In the genomic region with DNA sequence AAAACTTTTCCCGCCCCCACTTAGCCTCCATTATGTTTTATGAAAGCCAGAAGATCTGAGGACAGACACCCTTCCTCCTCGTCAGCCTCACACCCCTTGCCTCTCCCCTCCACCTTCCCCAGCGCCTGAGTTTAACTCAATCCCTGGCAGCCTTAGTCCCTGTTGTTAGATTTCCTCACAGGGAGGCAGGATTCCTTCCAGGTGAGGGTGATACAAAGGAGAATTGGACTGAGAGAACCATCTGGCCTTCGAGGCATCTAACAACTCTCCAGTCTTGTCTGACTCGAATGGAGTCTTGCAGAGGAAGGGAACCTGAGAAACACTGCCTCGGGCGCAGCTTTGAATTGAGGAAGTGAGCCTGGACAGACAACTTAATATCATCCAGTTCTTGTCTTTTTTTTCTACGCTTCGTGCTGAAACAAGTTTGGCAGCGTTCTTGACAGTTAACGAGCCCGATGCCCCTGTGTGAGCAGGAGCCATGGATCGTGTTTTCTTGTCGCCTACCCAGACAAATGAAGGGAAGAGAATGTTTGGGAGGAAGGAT, we compare ENCODE assay signal across 8 cellular contexts. TPM values are rescaled to one million over a fixed set of nuclear protein-coding genes. Genes with fewer than 3 reads are reported as not detected.
DNase-seq lines count a peak whose midpoint lies in the region; ATAC-seq, FAIRE-seq and TF ChIP-seq lines count a peak whose summit lies in the region.

No MANE protein-coding gene starts in this region.

- TF ChIP-seq CTCF in MM.1S (IDR thresholded peaks at IDR 0.05; ENCODE audit: low read length) (no peak), adrenal gland (IDR thresholded peaks at IDR 0.05) (peak in 1 of 6 experiments; percentile 5), HepG2 (CRISPR knock-in tag; IDR thresholded peaks at IDR 0.05) (no peak)

- WGBS in adrenal gland, 4 donors: 13 to 16% (median 15%) methylated on average over 14 of the region's 14 CpGs
- WGBS in HepG2 (ENCODE audit: low lambda C conversion rate): 68% methylated on average over 14 of the region's 14 CpGs
- 5% methylated on average over 14 of the region's 14 CpGs for WGBS in thymus

- H3K27ac ChIP-seq in MM.1S (ENCODE audit: low read length) (peak overlapping the region; percentile 86), adrenal gland (peak overlapping the region; percentile 54 to 98 (median 94)), HepG2 (ENCODE audit: extremely low read length, insufficient read depth, low read length) (peak overlapping the region; percentile 26), thymus (ENCODE audit: low read depth) (peak overlapping the region; percentile 93)

- no peaks in the 10 kb centered on the region for H3K9me2 ChIP-seq in MM.1S (replicated peaks; ENCODE audit: insufficient read depth, low read length)

- H3K4me2 ChIP-seq in MM.1S (ENCODE audit: low read depth, low read length): peak overlapping the region; percentile 91
- peak overlapping the region; percentile 80 for H3K4me2 ChIP-seq in HepG2 (ENCODE audit: low read depth, low read length)

- TF ChIP-seq RAD21 in HepG2 (CRISPR knock-in tag; IDR thresholded peaks at IDR 0.05): no peak

- H3K36me3 ChIP-seq in MM.1S (replicated peaks; ENCODE audit: insufficient read depth, low read length): no peaks in the 10 kb centered on the region
- H3K36me3 ChIP-seq in adrenal gland (replicated peaks in 1 of 2): peaks cover 0 to 14% of the 10 kb centered on the region in 2 donors
- peaks cover 3 to 8% of the 10 kb centered on the region in 2 experiments; a peak in 2 of 5 replicates for H3K36me3 ChIP-seq in HepG2 (replicated peaks in 1 of 2; ENCODE audit: control insufficient read depth in 1 of 2, insufficient read depth in 2 of 2, low read length in 2 of 2)
- peaks cover 17% of the 10 kb centered on the region for H3K36me3 ChIP-seq in thymus (ENCODE audit: control insufficient read depth, insufficient read depth)

- H3K9me3 ChIP-seq in MM.1S (replicated peaks; ENCODE audit: insufficient read depth, low read length) (no peaks in the 10 kb centered on the region), adrenal gland (replicated peaks in 1 of 3) (no peaks in the 10 kb centered on the region), HepG2 (ENCODE audit: low read length) (no peaks in the 10 kb centered on the region), thymus (ENCODE audit: control insufficient read depth) (no peaks in the 10 kb centered on the region)

- H3K4me3 ChIP-seq in MM.1S (ENCODE audit: low read length): peak overlapping the region; percentile 51
- H3K4me3 ChIP-seq in adrenal gland: peak overlapping the region in 1 of 4 donors; percentile 86
- peak overlapping the region; percentile 25 to 97 (median 42); a peak in 5 of 6 replicates for H3K4me3 ChIP-seq in HepG2 (replicated peaks in 1 of 3; ENCODE audit: insufficient read depth in 1 of 3, low read depth in 2 of 3, low read length in 3 of 3)
- H3K4me3 ChIP-seq in thymus (ENCODE audit: low read length): peak overlapping the region; percentile 76

- no peaks in the 10 kb centered on the region for H3K27me3 ChIP-seq in MM.1S (replicated peaks; ENCODE audit: insufficient read depth, low read length)
- no peaks in the 10 kb centered on the region for H3K27me3 ChIP-seq in adrenal gland
- H3K27me3 ChIP-seq in HepG2 (ENCODE audit: control insufficient read depth in 1 of 2, insufficient read depth in 2 of 2, low read length in 2 of 2): no peaks in the 10 kb centered on the region; a peak in 1 of 5 replicates
- peaks cover 6% of the 10 kb centered on the region for H3K27me3 ChIP-seq in thymus (ENCODE audit: control insufficient read depth, insufficient read depth)

- TF ChIP-seq POLR2A in adrenal gland (IDR thresholded peaks at IDR 0.05) (no peak), HepG2 (IDR thresholded peaks at IDR 0.05; ENCODE audit: insufficient read depth in 1 of 2, low read depth in 2 of 2, low read length in 2 of 2) (no peak)

- H3K9ac ChIP-seq in MM.1S (ENCODE audit: low read length) (peak overlapping the region; percentile 67), HepG2 (ENCODE audit: insufficient read depth, low read depth, low read length) (peak overlapping the region; percentile 36)

- H3F3A ChIP-seq in MM.1S (ENCODE audit: insufficient read depth, low read length): peaks cover 16% of the 10 kb centered on the region

- peaks cover 16% of the 10 kb centered on the region for H3K4me1 ChIP-seq in MM.1S (ENCODE audit: low read length)
- peaks cover 7 to 13% of the 10 kb centered on the region in 2 donors for H3K4me1 ChIP-seq in adrenal gland (replicated peaks in 1 of 2)
- peaks cover 58% of the 10 kb centered on the region for H3K4me1 ChIP-seq in HepG2 (ENCODE audit: insufficient read depth, low read length)
- H3K4me1 ChIP-seq in thymus (ENCODE audit: control insufficient read depth, insufficient read depth, low read length): peaks cover 5% of the 10 kb centered on the region

- intact Hi-C loops in adrenal gland (cut with DNase I): loop anchor here (5.0 to 10.0 kb wide), 2 partner anchors 80 to 83 kb away; a partner anchor contains a TSS
- intact Hi-C loops in HepG2 (cut with micrococcal nuclease; ENCODE audit: unreplicated experiment): loop anchor here (2.0 to 10.0 kb wide), 6 partner anchors 31 to 170 kb away; a partner anchor contains a TSS

- DNase-seq in NCI-H2171 treated with DMSO at 0.1 percent for 48 hours (lab: John Stamatoyannopoulos, UW) (peak; percentile 65), NCI-H2171 (lab: John Stamatoyannopoulos, UW) (no peak), MM.1S (peak; percentile 51), adrenal gland (peak in 2 of 7 donors; percentile 41 to 65), HepG2 (ENCODE audit: low spot score) (no peak), NCI-H2227 treated with DMSO at 0.1 percent for 48 hours (lab: John Stamatoyannopoulos, UW) (no peak), RCC 7860 (ENCODE audit: low spot score) (no peak)

- in situ Hi-C loops in HepG2 (cut with HindIII; ENCODE audit: extremely low pct_ligation_motif_present, low pct_unique_long_range_greater_than_20kb): no loop called here

- TSS peak; percentile 70 for BruUV-seq in HepG2 (replicated peaks; lab: Mats Ljungman, UMichigan)

- no peak for ATAC-seq in HepG2

- FAIRE-seq in HepG2 (lab: Jason Lieb, UNC) (peak; percentile 28), RCC 7860 (lab: Jason Lieb, UNC) (no peak)

- POLR2A ChIA-PET in HepG2 (lab: Yijun Ruan, JAX): interaction anchor here (0.8 to 1.8 kb wide), 24 partner anchors 8 to 220 kb away, joined by 3 to 28 read pairs (median 4); a partner anchor contains a TSS

- TF ChIP-seq EP300 in HepG2 (IDR thresholded peaks at IDR 0.05; ENCODE audit: low read depth in 2 of 2, low read length in 2 of 2) (no peak), HepG2 (CRISPR knock-in tag; IDR thresholded peaks at IDR 0.05; ENCODE audit: borderline replicate concordance) (no peak)

- H4K20me1 ChIP-seq in MM.1S (ENCODE audit: insufficient read depth, low read length) (no peaks in the 10 kb centered on the region), HepG2 (ENCODE audit: insufficient read depth, low read length) (no peaks in the 10 kb centered on the region)

- H3K79me2 ChIP-seq in MM.1S (ENCODE audit: low read length): peaks cover 6% of the 10 kb centered on the region
- no peaks in the 10 kb centered on the region for H3K79me2 ChIP-seq in HepG2 (ENCODE audit: insufficient read depth, low read length)

- peak overlapping the region; percentile 62 for H2AFZ ChIP-seq in MM.1S (ENCODE audit: low read length)
- H2AFZ ChIP-seq in HepG2 (ENCODE audit: low read length): no peak overlapping the region

- CTCF ChIA-PET in HepG2 (lab: Yijun Ruan, JAX; ENCODE audit: low intra/inter-chr PET ratio, low total read pairs): no interaction called here

RNA-seq across cellular contexts. Expression of a gene that starts 1.3 kb away (rescaled TPM):
- total RNA-seq in adrenal gland (10 to 100 TPM; 23.2 to 53.0 (median 30.9) TPM), HepG2 (2016; rRNA removed; fragmentation: Illumina TruSeq; extraction: Trizol) (26.6 and 34.4 TPM in 2 replicates)
- polyA plus RNA-seq in adrenal gland (100 to 1,000 TPM in 1 of 3 donors, 10 to 100 TPM in 1, 1 to 10 TPM in 1; 8.7 to 103 (median 55.6) TPM), HepG2 (2011; rRNA removed) (26.7 and 40.0 TPM in 2 replicates), thymus (20.4 TPM)
- 6.1 and 6.9 TPM in 2 replicates for total RNA-seq in HepG2 (2016; cell fraction: cytosol; rRNA removed; fragmentation: Illumina TruSeq; extraction: Trizol; ENCODE audit: low read depth)
- total RNA-seq in HepG2 (2016; cell fraction: insoluble cytoplasmic fraction; rRNA removed; fragmentation: Illumina TruSeq; extraction: Trizol): 23.0 and 34.5 TPM in 2 replicates
- total RNA-seq in HepG2 (2016; cell fraction: membrane; rRNA removed; fragmentation: Illumina TruSeq; extraction: Trizol): 19.9 and 22.9 TPM in 2 replicates
- total RNA-seq in HepG2 (2016; cell fraction: nucleus; rRNA removed; fragmentation: Illumina TruSeq; extraction: Trizol): 17.6 and 18.7 TPM in 2 replicates
- polyA plus RNA-seq in HepG2 (2011; cell fraction: cytosol; rRNA removed): 22.2 and 36.8 TPM in 2 replicates
- 67.1 and 79.3 TPM in 2 replicates for polyA plus RNA-seq in HepG2 (2011; cell fraction: nucleus; rRNA removed)
- polyA plus RNA-seq in HepG2 (2012): 22.9 and 30.0 TPM in 2 replicates
- 6.4 and 7.1 TPM in 2 replicates for polyA plus RNA-seq in HepG2 (2016; cell fraction: cytosol; fragmentation: Illumina TruSeq; extraction: Trizol; ENCODE audit: low read depth)
- 32.0 and 39.1 TPM in 2 replicates for polyA plus RNA-seq in HepG2 (2016; cell fraction: insoluble cytoplasmic fraction; fragmentation: Illumina TruSeq; extraction: Trizol; ENCODE audit: low read depth)
- polyA plus RNA-seq in HepG2 (2016; cell fraction: membrane; fragmentation: Illumina TruSeq; extraction: Trizol; ENCODE audit: low read depth): 19.7 and 20.2 TPM in 2 replicates
- 50.4 and 51.1 TPM in 2 replicates for polyA plus RNA-seq in HepG2 (2016; cell fraction: nucleus; fragmentation: Illumina TruSeq; extraction: Trizol; ENCODE audit: insufficient read depth, low read depth)
- 11.8 and 40.3 TPM in 2 replicates for polyA minus RNA-seq in HepG2 (2011; rRNA and poly(A)+ RNA removed; ENCODE audit: low replicate concordance)
- polyA minus RNA-seq in HepG2 (2011; cell fraction: cytosol; rRNA and poly(A)+ RNA removed): 18.5 and 21.5 TPM in 2 replicates
- polyA minus RNA-seq in HepG2 (2011; cell fraction: nucleus; rRNA and poly(A)+ RNA removed): 7.8 and 8.2 TPM in 2 replicates

RNA-seq across cellular contexts. Expression of a gene that starts 7.0 kb away (rescaled TPM):
- total RNA-seq in adrenal gland (10 to 100 TPM; 10.4 to 19.9 (median 15.7) TPM), HepG2 (2016; rRNA removed; fragmentation: Illumina TruSeq; extraction: Trizol) (8.8 and 10.2 TPM in 2 replicates)
- polyA plus RNA-seq in adrenal gland (1 to 10 TPM; 7.7 to 9.3 (median 8.4) TPM), HepG2 (2011; rRNA removed) (7.0 and 7.2 TPM in 2 replicates), thymus (9.8 TPM)
- total RNA-seq in HepG2 (2016; cell fraction: cytosol; rRNA removed; fragmentation: Illumina TruSeq; extraction: Trizol; ENCODE audit: low read depth): 2.7 and 2.8 TPM in 2 replicates
- total RNA-seq in HepG2 (2016; cell fraction: insoluble cytoplasmic fraction; rRNA removed; fragmentation: Illumina TruSeq; extraction: Trizol): 10.3 and 10.8 TPM in 2 replicates
- total RNA-seq in HepG2 (2016; cell fraction: membrane; rRNA removed; fragmentation: Illumina TruSeq; extraction: Trizol): 8.9 and 9.2 TPM in 2 replicates
- total RNA-seq in HepG2 (2016; cell fraction: nucleus; rRNA removed; fragmentation: Illumina TruSeq; extraction: Trizol): 7.3 and 9.1 TPM in 2 replicates
- polyA plus RNA-seq in HepG2 (2011; cell fraction: cytosol; rRNA removed): 5.7 and 6.4 TPM in 2 replicates
- 9.4 and 11.1 TPM in 2 replicates for polyA plus RNA-seq in HepG2 (2011; cell fraction: nucleus; rRNA removed)
- 2.3 and 3.6 TPM in 2 replicates for polyA plus RNA-seq in HepG2 (2012)
- polyA plus RNA-seq in HepG2 (2016; cell fraction: cytosol; fragmentation: Illumina TruSeq; extraction: Trizol; ENCODE audit: low read depth): 1.7 and 1.9 TPM in 2 replicates
- 9.4 and 9.8 TPM in 2 replicates for polyA plus RNA-seq in HepG2 (2016; cell fraction: insoluble cytoplasmic fraction; fragmentation: Illumina TruSeq; extraction: Trizol; ENCODE audit: low read depth)
- polyA plus RNA-seq in HepG2 (2016; cell fraction: membrane; fragmentation: Illumina TruSeq; extraction: Trizol; ENCODE audit: low read depth): 5.7 and 5.8 TPM in 2 replicates
- 12.4 and 13.5 TPM in 2 replicates for polyA plus RNA-seq in HepG2 (2016; cell fraction: nucleus; fragmentation: Illumina TruSeq; extraction: Trizol; ENCODE audit: insufficient read depth, low read depth)
- 12.9 and 13.6 TPM in 2 replicates for polyA minus RNA-seq in HepG2 (2011; rRNA and poly(A)+ RNA removed; ENCODE audit: low replicate concordance)
- 5.2 and 6.2 TPM in 2 replicates for polyA minus RNA-seq in HepG2 (2011; cell fraction: cytosol; rRNA and poly(A)+ RNA removed)
- 12.5 and 16.8 TPM in 2 replicates for polyA minus RNA-seq in HepG2 (2011; cell fraction: nucleus; rRNA and poly(A)+ RNA removed)

RNA-seq across cellular contexts. Expression of a gene that starts 30.5 kb away (rescaled TPM):
- 10 to 100 TPM in 3 of 8 donors, 1 to 10 TPM in 5; 5.1 to 15.0 (median 9.8) TPM for total RNA-seq in adrenal gland
- polyA plus RNA-seq in adrenal gland: 1 to 10 TPM; 3.6 to 9.7 (median 5.9) TPM
- total RNA-seq in HepG2 (2016; rRNA removed; fragmentation: Illumina TruSeq; extraction: Trizol): 7.3 and 9.1 TPM in 2 replicates
- total RNA-seq in HepG2 (2016; cell fraction: cytosol; rRNA removed; fragmentation: Illumina TruSeq; extraction: Trizol; ENCODE audit: low read depth): 2.8 and 3.1 TPM in 2 replicates
- 5.9 and 8.3 TPM in 2 replicates for total RNA-seq in HepG2 (2016; cell fraction: insoluble cytoplasmic fraction; rRNA removed; fragmentation: Illumina TruSeq; extraction: Trizol)
- 6.4 and 7.9 TPM in 2 replicates for total RNA-seq in HepG2 (2016; cell fraction: membrane; rRNA removed; fragmentation: Illumina TruSeq; extraction: Trizol)
- total RNA-seq in HepG2 (2016; cell fraction: nucleus; rRNA removed; fragmentation: Illumina TruSeq; extraction: Trizol): 7.4 and 7.9 TPM in 2 replicates
- 4.1 and 4.8 TPM in 2 replicates for polyA plus RNA-seq in HepG2 (2011; rRNA removed)
- 4.1 and 4.5 TPM in 2 replicates for polyA plus RNA-seq in HepG2 (2011; cell fraction: cytosol; rRNA removed)
- 11.6 and 12.2 TPM in 2 replicates for polyA plus RNA-seq in HepG2 (2011; cell fraction: nucleus; rRNA removed)
- 3.6 and 4.9 TPM in 2 replicates for polyA plus RNA-seq in HepG2 (2012)
- 1.7 and 2.0 TPM in 2 replicates for polyA plus RNA-seq in HepG2 (2016; cell fraction: cytosol; fragmentation: Illumina TruSeq; extraction: Trizol; ENCODE audit: low read depth)
- polyA plus RNA-seq in HepG2 (2016; cell fraction: insoluble cytoplasmic fraction; fragmentation: Illumina TruSeq; extraction: Trizol; ENCODE audit: low read depth): 6.8 and 7.3 TPM in 2 replicates
- 4.0 TPM in 2 replicates for polyA plus RNA-seq in HepG2 (2016; cell fraction: membrane; fragmentation: Illumina TruSeq; extraction: Trizol; ENCODE audit: low read depth)
- polyA plus RNA-seq in HepG2 (2016; cell fraction: nucleus; fragmentation: Illumina TruSeq; extraction: Trizol; ENCODE audit: insufficient read depth, low read depth): 18.1 and 18.6 TPM in 2 replicates
- 4.3 and 10.8 TPM in 2 replicates for polyA minus RNA-seq in HepG2 (2011; rRNA and poly(A)+ RNA removed; ENCODE audit: low replicate concordance)
- 6.1 and 6.6 TPM in 2 replicates for polyA minus RNA-seq in HepG2 (2011; cell fraction: cytosol; rRNA and poly(A)+ RNA removed)
- polyA minus RNA-seq in HepG2 (2011; cell fraction: nucleus; rRNA and poly(A)+ RNA removed): 7.7 and 8.7 TPM in 2 replicates
- polyA plus RNA-seq in thymus: 8.3 TPM

RNA-seq across cellular contexts. Expression of a gene that starts 43.8 kb away (rescaled TPM):
- total RNA-seq in adrenal gland (10 to 100 TPM; 10.3 to 33.2 (median 18.2) TPM), HepG2 (2016; rRNA removed; fragmentation: Illumina TruSeq; extraction: Trizol) (5.4 and 5.8 TPM in 2 replicates)
- polyA plus RNA-seq in adrenal gland (10 to 100 TPM; 16.4 to 43.4 (median 33.9) TPM), HepG2 (2011; rRNA removed) (2.4 and 2.9 TPM in 2 replicates), thymus (38.1 TPM)
- total RNA-seq in HepG2 (2016; cell fraction: cytosol; rRNA removed; fragmentation: Illumina TruSeq; extraction: Trizol; ENCODE audit: low read depth): 13.1 and 13.2 TPM in 2 replicates
- total RNA-seq in HepG2 (2016; cell fraction: insoluble cytoplasmic fraction; rRNA removed; fragmentation: Illumina TruSeq; extraction: Trizol): 4.0 and 4.8 TPM in 2 replicates
- 8.5 and 11.4 TPM in 2 replicates for total RNA-seq in HepG2 (2016; cell fraction: membrane; rRNA removed; fragmentation: Illumina TruSeq; extraction: Trizol)
- 2.6 and 3.6 TPM in 2 replicates for total RNA-seq in HepG2 (2016; cell fraction: nucleus; rRNA removed; fragmentation: Illumina TruSeq; extraction: Trizol)
- polyA plus RNA-seq in HepG2 (2011; cell fraction: cytosol; rRNA removed): 2.7 and 3.8 TPM in 2 replicates
- polyA plus RNA-seq in HepG2 (2011; cell fraction: nucleus; rRNA removed): 4.5 TPM in 2 replicates
- 2.3 and 3.6 TPM in 2 replicates for polyA plus RNA-seq in HepG2 (2012)
- 17.2 and 20.6 TPM in 2 replicates for polyA plus RNA-seq in HepG2 (2016; cell fraction: cytosol; fragmentation: Illumina TruSeq; extraction: Trizol; ENCODE audit: low read depth)
- 5.4 and 6.1 TPM in 2 replicates for polyA plus RNA-seq in HepG2 (2016; cell fraction: insoluble cytoplasmic fraction; fragmentation: Illumina TruSeq; extraction: Trizol; ENCODE audit: low read depth)
- 16.0 and 17.2 TPM in 2 replicates for polyA plus RNA-seq in HepG2 (2016; cell fraction: membrane; fragmentation: Illumina TruSeq; extraction: Trizol; ENCODE audit: low read depth)
- polyA plus RNA-seq in HepG2 (2016; cell fraction: nucleus; fragmentation: Illumina TruSeq; extraction: Trizol; ENCODE audit: insufficient read depth, low read depth): 6.9 and 8.3 TPM in 2 replicates
- 1.7 and 2.7 TPM in 2 replicates for polyA minus RNA-seq in HepG2 (2011; rRNA and poly(A)+ RNA removed; ENCODE audit: low replicate concordance)
- polyA minus RNA-seq in HepG2 (2011; cell fraction: cytosol; rRNA and poly(A)+ RNA removed): 1.8 and 2.9 TPM in 2 replicates
- 2.0 and 2.4 TPM in 2 replicates for polyA minus RNA-seq in HepG2 (2011; cell fraction: nucleus; rRNA and poly(A)+ RNA removed)

RNA-seq across cellular contexts. Expression of a gene that starts 55.2 kb away (rescaled TPM):
- total RNA-seq in adrenal gland: 10 to 100 TPM in 1 of 8 donors, 1 to 10 TPM in 7; 3.0 to 14.7 (median 5.0) TPM
- 10 to 100 TPM in 1 of 3 donors, 1 to 10 TPM in 2; 2.1 to 10.6 (median 2.6) TPM for polyA plus RNA-seq in adrenal gland
- total RNA-seq in HepG2 (2016; rRNA removed; fragmentation: Illumina TruSeq; extraction: Trizol): 0.51 and 0.86 TPM in 2 replicates
- total RNA-seq in HepG2 (2016; cell fraction: cytosol; rRNA removed; fragmentation: Illumina TruSeq; extraction: Trizol; ENCODE audit: low read depth): not detected in 2 replicates
- total RNA-seq in HepG2 (2016; cell fraction: insoluble cytoplasmic fraction; rRNA removed; fragmentation: Illumina TruSeq; extraction: Trizol): 0.64 and 0.87 TPM in 2 replicates
- total RNA-seq in HepG2 (2016; cell fraction: membrane; rRNA removed; fragmentation: Illumina TruSeq; extraction: Trizol): 0.07 and 0.37 TPM in 2 replicates
- total RNA-seq in HepG2 (2016; cell fraction: nucleus; rRNA removed; fragmentation: Illumina TruSeq; extraction: Trizol): 0.25 and 0.41 TPM in 2 replicates
- polyA plus RNA-seq in HepG2 (2011; rRNA removed): 1.2 TPM in 2 replicates
- 0.68 and 0.87 TPM in 2 replicates for polyA plus RNA-seq in HepG2 (2011; cell fraction: cytosol; rRNA removed)
- polyA plus RNA-seq in HepG2 (2011; cell fraction: nucleus; rRNA removed): 2.5 and 3.3 TPM in 2 replicates
- polyA plus RNA-seq in HepG2 (2012): 1.2 and 4.8 TPM in 2 replicates
- polyA plus RNA-seq in HepG2 (2016; cell fraction: cytosol; fragmentation: Illumina TruSeq; extraction: Trizol; ENCODE audit: low read depth): not detected in 2 replicates
- polyA plus RNA-seq in HepG2 (2016; cell fraction: insoluble cytoplasmic fraction; fragmentation: Illumina TruSeq; extraction: Trizol; ENCODE audit: low read depth): 0.24 and 0.47 TPM in 2 replicates
- 0.11 and 0.35 TPM in 2 replicates for polyA plus RNA-seq in HepG2 (2016; cell fraction: membrane; fragmentation: Illumina TruSeq; extraction: Trizol; ENCODE audit: low read depth)
- 0.37 and 0.96 TPM in 2 replicates for polyA plus RNA-seq in HepG2 (2016; cell fraction: nucleus; fragmentation: Illumina TruSeq; extraction: Trizol; ENCODE audit: insufficient read depth, low read depth)
- 0.16 and 1.6 TPM in 2 replicates for polyA minus RNA-seq in HepG2 (2011; rRNA and poly(A)+ RNA removed; ENCODE audit: low replicate concordance)
- 0.40 and 1.1 TPM in 2 replicates for polyA minus RNA-seq in HepG2 (2011; cell fraction: cytosol; rRNA and poly(A)+ RNA removed)
- polyA minus RNA-seq in HepG2 (2011; cell fraction: nucleus; rRNA and poly(A)+ RNA removed): 1.4 and 3.9 TPM in 2 replicates
- polyA plus RNA-seq in thymus: 51.3 TPM

Comparison
In these comparisons a context has a peak if more than half of its experiments do, and no peak if none do; other contexts are left out.
1. DNase-seq: peak in NCI-H2171 treated with DMSO at 0.1 percent for 48 hours (single experiment) and MM.1S (single experiment); none in NCI-H2171 (single experiment), HepG2 (single experiment), NCI-H2227 treated with DMSO at 0.1 percent for 48 hours (single experiment) and RCC 7860 (single experiment).
2. H3K27ac ChIP-seq: peak in every context shown above with its lines; median percentile 94 in adrenal gland; 93 in thymus; 86 in MM.1S; 26 in HepG2.